10 cellular contexts compared by ENCODE assay signal in the genomic region with DNA sequence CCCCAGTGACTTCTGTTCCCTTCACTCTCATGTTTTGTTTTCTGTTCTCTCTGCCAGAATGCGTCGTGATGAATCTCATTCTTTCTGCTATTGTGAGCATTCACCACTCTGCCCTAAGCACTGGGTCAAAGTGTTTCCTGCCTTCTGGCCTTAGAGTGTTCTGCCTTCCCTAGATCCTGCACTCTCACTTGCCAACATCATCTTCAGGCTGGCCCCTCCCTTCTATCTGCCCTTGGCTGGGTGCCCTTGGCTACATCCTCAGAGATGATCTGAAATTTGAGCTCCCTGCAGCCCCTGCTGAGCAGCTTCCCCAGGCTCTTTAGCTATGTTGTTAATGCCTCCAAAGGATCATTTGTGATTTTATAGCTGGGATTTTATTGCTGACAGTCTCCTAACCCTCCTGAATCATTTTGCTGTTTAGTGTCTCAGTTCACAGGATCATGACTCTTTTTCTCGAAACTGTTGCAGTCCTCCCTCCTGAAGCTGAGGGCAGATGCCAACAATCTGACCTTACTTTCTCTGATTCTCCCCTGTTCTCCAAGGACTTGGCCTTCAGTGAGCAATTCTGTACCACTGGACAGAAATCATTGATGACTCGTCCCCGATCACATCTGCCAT. TPM values are rescaled to one million over a fixed set of nuclear protein-coding genes. Genes with fewer than 3 reads are reported as not detected.
A peak's percentile ranks its signal among the peaks of the same experiment; 100 is the strongest.
DNase-seq lines count a peak whose midpoint lies in the region; ATAC-seq, FAIRE-seq and TF ChIP-seq lines count a peak whose summit lies in the region.
"Had no signal": no experiment of that assay in that cellular context is flagged by ENCODE, and none has a peak within 500 bp of the region (broad histone marks: within the 10 kb centered on the region; RNA-seq: fewer than 3 reads in every experiment).

No MANE protein-coding gene starts in this region.

- H2AFZ ChIP-seq in GM23248 = no peak overlapping the region

- H3K9me3 ChIP-seq in GM23248 (ENCODE audit: low read depth) = no peaks in the 10 kb centered on the region
- H3K9me3 ChIP-seq in prostate gland = no peaks in the 10 kb centered on the region
- H3K9me3 ChIP-seq: pancreas had no signal

- H3K4me2 ChIP-seq in GM23248 (ENCODE audit: unreplicated experiment) = no peak overlapping the region

- TF ChIP-seq CTCF in prostate gland (IDR thresholded peaks at IDR 0.05) = no peak

- WGBS in GM23248 (ENCODE audit: low coverage in 1 of 2, low lambda C conversion rate in 2 of 2, missing lambda C conversion rate in 2 of 2), 2 experiments = 5 to 10% methylated on average over 5 of the region's 5 CpGs
- WGBS in prostate gland = 18% methylated on average over 5 of the region's 5 CpGs

- no peak for ATAC-seq in GM18519 (IDR thresholded peaks at IDR 0.05; ENCODE audit: low FRiP score, unreplicated experiment)

- H3F3A ChIP-seq in GM23248 (ENCODE audit: insufficient read depth) = no peaks in the 10 kb centered on the region

- no peaks in the 10 kb centered on the region for H3K4me1 ChIP-seq in GM23248 (ENCODE audit: insufficient read depth)
- no peaks in the 10 kb centered on the region for H3K4me1 ChIP-seq in prostate gland (replicated peaks)
- H3K4me1 ChIP-seq: pancreas had no signal

- H3K36me3 ChIP-seq in GM23248 (ENCODE audit: low read depth) (no peaks in the 10 kb centered on the region), prostate gland (no peaks in the 10 kb centered on the region)
- H3K36me3 ChIP-seq: pancreas had no signal

- FAIRE-seq in GM19239 (lab: Jason Lieb, UNC) = no peak
- FAIRE-seq: pancreas had no signal

- DNase-seq in GM23248 = peak; percentile 63
- peak; percentile 65 for DNase-seq in NCI-H446 treated with DMSO at 0.1 percent for 48 hours (lab: John Stamatoyannopoulos, UW)
- DNase-seq in fibroblast of gingiva (ENCODE audit: low read depth) = peak; percentile 86
- DNase-seq in prostate gland (ENCODE audit: low spot score) = peak; percentile 42
- DNase-seq in occipital lobe (lab: John Stamatoyannopoulos, UW) = no peak
- no peak for DNase-seq in T-helper 2 cell
- DNase-seq in GM19239 (ENCODE audit: insufficient read length, low spot score) = no peak
- DNase-seq: effector CD4-positive, alpha-beta T cell; pancreas had no signal

- H3K4me3 ChIP-seq in GM23248 (no peak overlapping the region), prostate gland (no peak overlapping the region)
- H3K4me3 ChIP-seq: pancreas had no signal

- H3K27me3 ChIP-seq in GM23248 (replicated peaks; ENCODE audit: insufficient read depth) (no peaks in the 10 kb centered on the region), prostate gland (replicated peaks; ENCODE audit: insufficient read depth) (no peaks in the 10 kb centered on the region)
- H3K27me3 ChIP-seq: pancreas had no signal

- H3K9me2 ChIP-seq in GM23248 (ENCODE audit: insufficient read depth) = no peaks in the 10 kb centered on the region

- in situ Hi-C loops in GM23248 (cut with MboI) = no loop called here

- no peak overlapping the region for H3K27ac ChIP-seq in GM23248
- H3K27ac ChIP-seq in prostate gland = peak overlapping the region; percentile 11 to 12
- H3K27ac ChIP-seq: pancreas had no signal

- H3K9ac ChIP-seq in GM23248 = no peak overlapping the region

- intact Hi-C loops in prostate gland (cut with DNase I) = loop anchor here (10.0 kb wide), 1 partner anchor 214 kb away; no protein-coding TSS in a partner anchor

- no peak for TF ChIP-seq POLR2A in prostate gland (IDR thresholded peaks at IDR 0.05)

- no peaks in the 10 kb centered on the region for H3K79me2 ChIP-seq in GM23248 (ENCODE audit: insufficient read depth)

- H4K20me1 ChIP-seq in GM23248 (ENCODE audit: insufficient read depth) = no peaks in the 10 kb centered on the region

RNA-seq across cellular contexts. Expression of a gene that starts 4.5 kb away (rescaled TPM):
- not detected in 2 replicates for total RNA-seq in GM23248 (2014; rRNA removed; shearing (Covaris generic))
- not detected in 2 replicates for polyA plus RNA-seq in GM23248 (2016; fragmentation: Nextera tagmentation; extraction: Ambion mirVana)
- total RNA-seq in prostate gland = 1 to 10 TPM; 1.2 to 5.9 TPM
- 0.31 TPM for total RNA-seq in occipital lobe

Comparison
In these comparisons a context has a peak if more than half of its experiments do, and no peak if none do; other contexts are left out.
1. DNase-seq: peak in GM23248 (single experiment), NCI-H446 treated with DMSO at 0.1 percent for 48 hours (single experiment), fibroblast of gingiva (single experiment) and prostate gland (single experiment); none in occipital lobe (single experiment), T-helper 2 cell (0 of 5) and GM19239 (single experiment).